In genomic region chr2:211085056-211085680, GRCh38 we compare ENCODE assay signal across 9 cellular contexts.
DNase-seq lines count a peak whose midpoint lies in the region; ATAC-seq and TF ChIP-seq lines count a peak whose summit lies in the region.
"Had no signal": no experiment of that assay in that cellular context is flagged by ENCODE, and none has a peak within 500 bp of the region (broad histone marks: within the 10 kb centered on the region; RNA-seq: fewer than 3 reads in every experiment).

No MANE protein-coding gene starts in this region.

- no TSS peak for BruUV-seq in PC-9 (replicated peaks; lab: Mats Ljungman, UMichigan)

- H3K9me2 ChIP-seq in PC-9 (ENCODE audit: insufficient read depth), result no peaks in the 10 kb centered on the region

- H3K36me3 ChIP-seq in PC-9 (ENCODE audit: low read depth) (no peaks in the 10 kb centered on the region), spleen (no peaks in the 10 kb centered on the region)

- H3K27ac ChIP-seq in CD4-positive, alpha-beta T cell (ENCODE audit: low read depth, low read length), result no peak overlapping the region
- H3K27ac ChIP-seq in PC-9 (no peak overlapping the region), spleen (no peak overlapping the region)

- H3K27me3 Mint-ChIP-seq in CD4-positive, alpha-beta T cell, result no peaks in the 10 kb centered on the region
- H3K27me3 Mint-ChIP-seq in activated T-helper 17 cell treated with anti-CD3 and anti-CD28 coated beads, Interleukin-2, amount 50 U/mL, for 72 hours, result no peaks in the 10 kb centered on the region
- H3K27me3 Mint-ChIP-seq: memory B cell had no signal

- WGBS in spleen, 5 donors, result 24 to 29% (median 26%) methylated on average over 5 of the region's 5 CpGs

- TF ChIP-seq CTCF in CD4-positive, alpha-beta T cell (IDR thresholded peaks at IDR 0.05), result peak; percentile 38
- TF ChIP-seq CTCF in PC-9 (conservative IDR thresholded peaks at IDR 0.05) (peak; percentile 68), spleen (IDR thresholded peaks at IDR 0.05 in 8 of 11, conservative IDR thresholded peaks at IDR 0.05 in 3 of 11) (peak in 6 of 11 experiments; percentile 35 to 66 (median 54))

- no peaks in the 10 kb centered on the region for H3K27me3 ChIP-seq in CD4-positive, alpha-beta T cell (ENCODE audit: control insufficient read depth, insufficient read depth, low read length)
- H3K27me3 ChIP-seq in PC-9 (ENCODE audit: insufficient read depth, low read depth) (no peaks in the 10 kb centered on the region), spleen (replicated peaks in 1 of 7) (peaks cover 0 to 8% (median 0%) of the 10 kb centered on the region in 7 donors)

- no peak overlapping the region for H2AFZ ChIP-seq in PC-9

- H3K36me3 Mint-ChIP-seq in CD4-positive, alpha-beta T cell (ENCODE audit: low read depth), result no peaks in the 10 kb centered on the region
- no peaks in the 10 kb centered on the region for H3K36me3 Mint-ChIP-seq in activated T-helper 17 cell treated with anti-CD3 and anti-CD28 coated beads, Interleukin-2, amount 50 U/mL, for 72 hours (ENCODE audit: low read depth)
- H3K36me3 Mint-ChIP-seq: memory B cell had no signal

- intact Hi-C loops in CD4-positive, alpha-beta T cell (cut with DNase I, micrococcal nuclease), result loop anchor here in 1 of 2 experiments (5.0 kb wide), 1 partner anchor 1482 kb away; no protein-coding TSS in a partner anchor
- intact Hi-C loops in PC-9 (cut with micrococcal nuclease; ENCODE audit: unreplicated experiment), result loop anchor here (5.0 kb wide), 1 partner anchor 72 kb away; no protein-coding TSS in a partner anchor
- intact Hi-C loops in spleen (cut with DNase I; ENCODE audit: low total_unique reads), result no loop called here

- CTCF ChIA-PET in CD4-positive, alpha-beta T cell (lab: Charles Lee), result no interaction called here
- CTCF ChIA-PET in PC-9 (lab: Charles Lee), result no interaction called here

- no peak for ATAC-seq in CD4-positive, alpha-beta T cell (ENCODE audit: poor library complexity)
- ATAC-seq in GM18870 (IDR thresholded peaks at IDR 0.05; ENCODE audit: unreplicated experiment) (peak; percentile 57), HG03521 (IDR thresholded peaks at IDR 0.05; ENCODE audit: unreplicated experiment) (peak; percentile 73)
- ATAC-seq in activated T-helper 17 cell treated with anti-CD3 and anti-CD28 coated beads, Interleukin-2, amount 50 U/mL, for 72 hours (replicated peaks), result no peak

- no peaks in the 10 kb centered on the region for H4K20me1 ChIP-seq in PC-9 (ENCODE audit: insufficient read depth)

- no peaks in the 10 kb centered on the region for H3K9me3 ChIP-seq in CD4-positive, alpha-beta T cell (ENCODE audit: control insufficient read depth, low read length)
- H3K9me3 ChIP-seq in PC-9 (ENCODE audit: insufficient read depth, low read depth) (no peaks in the 10 kb centered on the region), spleen (no peaks in the 10 kb centered on the region)

- no peaks in the 10 kb centered on the region for H3F3A ChIP-seq in PC-9 (ENCODE audit: insufficient read depth, low read depth)

- H3K4me3 ChIP-seq in PC-9 (no peak overlapping the region), spleen (no peak overlapping the region)

- H3K4me2 ChIP-seq in PC-9, result no peak overlapping the region

- no peak overlapping the region for H3K27ac Mint-ChIP-seq in CD4-positive, alpha-beta T cell
- H3K27ac Mint-ChIP-seq in activated T-helper 17 cell treated with anti-CD3 and anti-CD28 coated beads, Interleukin-2, amount 50 U/mL, for 72 hours, result no peak overlapping the region
- H3K27ac Mint-ChIP-seq: memory B cell had no signal

- DNase-seq in CD4-positive, alpha-beta T cell, result no peak
- DNase-seq in PC-9 (no peak), fibroblast of the conjunctiva (ENCODE audit: low read depth) (peak; percentile 2), spleen (no peak)
- no peak for DNase-seq in central memory CD4-positive, alpha-beta T cell

- no peak overlapping the region for H3K4me3 Mint-ChIP-seq in CD4-positive, alpha-beta T cell
- H3K4me3 Mint-ChIP-seq in activated T-helper 17 cell treated with anti-CD3 and anti-CD28 coated beads, Interleukin-2, amount 50 U/mL, for 72 hours, result no peak overlapping the region
- H3K4me3 Mint-ChIP-seq: memory B cell had no signal

- H3K4me1 ChIP-seq in PC-9 (replicated peaks; ENCODE audit: insufficient read depth) (no peaks in the 10 kb centered on the region), spleen (no peaks in the 10 kb centered on the region)

- H3K9me3 Mint-ChIP-seq in CD4-positive, alpha-beta T cell, result no peaks in the 10 kb centered on the region
- no peaks in the 10 kb centered on the region for H3K9me3 Mint-ChIP-seq in activated T-helper 17 cell treated with anti-CD3 and anti-CD28 coated beads, Interleukin-2, amount 50 U/mL, for 72 hours
- H3K9me3 Mint-ChIP-seq: memory B cell had no signal

- no peaks in the 10 kb centered on the region for H3K4me1 Mint-ChIP-seq in CD4-positive, alpha-beta T cell (ENCODE audit: low read depth)
- H3K4me1 Mint-ChIP-seq in activated T-helper 17 cell treated with anti-CD3 and anti-CD28 coated beads, Interleukin-2, amount 50 U/mL, for 72 hours, result no peaks in the 10 kb centered on the region
- H3K4me1 Mint-ChIP-seq: memory B cell had no signal

- POLR2A ChIA-PET in CD4-positive, alpha-beta T cell (lab: Charles Lee), result no interaction called here
- POLR2A ChIA-PET in PC-9 (lab: Charles Lee; ENCODE audit: unreplicated experiment), result no interaction called here

- TF ChIP-seq POLR2A in spleen (IDR thresholded peaks at IDR 0.05), result no peak

- no peaks in the 10 kb centered on the region for H3K79me2 ChIP-seq in PC-9 (ENCODE audit: low read depth)

Comparison
In these comparisons a context has a peak if more than half of its experiments do, and no peak if none do; other contexts are left out.
1. ATAC-seq: peak in GM18870 (single experiment) and HG03521 (single experiment); none in CD4-positive, alpha-beta T cell (single experiment) and activated T-helper 17 cell treated with anti-CD3 and anti-CD28 coated beads, Interleukin-2, amount 50 U/mL, for 72 hours (single experiment).
2. Peak in every context shown above with its lines, with median percentiles within 50 percentile points of each other: CTCF ChIP-seq.